25 cellular contexts compared by ENCODE assay signal in the genomic region with DNA sequence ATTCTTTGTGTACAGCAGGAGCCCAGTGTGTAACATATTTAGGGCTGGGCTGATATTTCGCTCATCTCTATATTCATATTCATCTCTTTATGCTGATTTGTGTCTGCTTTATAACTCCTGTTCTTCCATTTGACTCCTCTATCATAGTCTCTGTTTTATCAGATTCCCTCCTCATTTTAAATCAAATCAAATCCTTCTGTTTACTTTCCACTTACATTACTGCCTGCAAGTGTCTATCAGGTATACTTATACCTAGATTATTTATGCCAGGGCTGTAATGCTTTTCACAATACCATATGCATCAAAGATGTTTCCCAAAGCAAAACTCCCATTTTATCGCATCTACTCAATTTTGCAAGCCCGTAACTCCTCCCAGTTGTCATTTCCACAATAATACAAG.
"Had no signal": no experiment of that assay in that cellular context is flagged by ENCODE, and none has a peak within 500 bp of the region (broad histone marks: within the 10 kb centered on the region; RNA-seq: fewer than 3 reads in every experiment).

No MANE protein-coding gene starts in this region.

- H3K4me1 Mint-ChIP-seq: endodermal cell had no signal

- H3K27ac ChIP-seq: colonic mucosa, coronary artery, dorsolateral prefrontal cortex, epithelial cell of prostate, esophagus muscularis mucosa, esophagus squamous epithelium, foreskin keratinocyte, gastrocnemius medialis, gastroesophageal sphincter, heart left ventricle, heart right ventricle had no signal

- DNase-seq: colonic mucosa; cortex of kidney; dermis blood vessel endothelial cell; dorsolateral prefrontal cortex; effector CD4-positive, alpha-beta T cell; effector CD8-positive, alpha-beta T cell; effector memory CD4-positive, alpha-beta T cell; effector memory CD8-positive, alpha-beta T cell; endodermal cell; erythroblast; esophagus squamous epithelium; foreskin fibroblast; foreskin keratinocyte; foreskin melanocyte; gastrocnemius medialis; glutamatergic neuron; head of caudate nucleus; heart left ventricle; heart right ventricle had no signal

- H3K36me3 ChIP-seq: colonic mucosa, esophagus muscularis mucosa, esophagus squamous epithelium, gastrocnemius medialis, gastroesophageal sphincter, heart left ventricle, heart right ventricle had no signal

- H3K27me3 ChIP-seq: colonic mucosa, dorsolateral prefrontal cortex, esophagus muscularis mucosa, esophagus squamous epithelium, foreskin keratinocyte, gastrocnemius medialis, gastroesophageal sphincter, heart left ventricle, heart right ventricle had no signal

- H3K9me3 ChIP-seq: colonic mucosa, esophagus muscularis mucosa, esophagus squamous epithelium, gastrocnemius medialis, gastroesophageal sphincter, heart left ventricle, heart right ventricle had no signal

- H3K4me3 Mint-ChIP-seq: dendritic cell treated with granulocyte-macrophage colony-stimulating factor and Interleukin-4, amounts not matched to agents 40 ng/mL and 50 ng/mL, for 4 days; effector memory CD8-positive, alpha-beta T cell; endodermal cell had no signal

- H3K4me3 ChIP-seq: colonic mucosa, coronary artery, dorsolateral prefrontal cortex, esophagus muscularis mucosa, esophagus squamous epithelium, gastrocnemius medialis, gastroesophageal sphincter, heart left ventricle, heart right ventricle had no signal

- H3K4me1 ChIP-seq: colonic mucosa, esophagus muscularis mucosa, esophagus squamous epithelium, foreskin keratinocyte, gastrocnemius medialis, gastroesophageal sphincter, heart left ventricle, heart right ventricle had no signal

- H3K27ac Mint-ChIP-seq: dendritic cell treated with granulocyte-macrophage colony-stimulating factor and Interleukin-4, amounts not matched to agents 40 ng/mL and 50 ng/mL, for 4 days; effector memory CD8-positive, alpha-beta T cell; endodermal cell had no signal

- H3K27me3 Mint-ChIP-seq: dendritic cell treated with granulocyte-macrophage colony-stimulating factor and Interleukin-4, amounts not matched to agents 40 ng/mL and 50 ng/mL, for 4 days; effector memory CD8-positive, alpha-beta T cell had no signal

- H3K9me3 Mint-ChIP-seq: dendritic cell treated with granulocyte-macrophage colony-stimulating factor and Interleukin-4, amounts not matched to agents 40 ng/mL and 50 ng/mL, for 4 days; endodermal cell had no signal

- ATAC-seq: effector memory CD8-positive, alpha-beta T cell; esophagus mucosa; foreskin keratinocyte; gastrocnemius medialis; gastroesophageal sphincter; heart left ventricle; heart right ventricle had no signal
